In the genomic region with DNA sequence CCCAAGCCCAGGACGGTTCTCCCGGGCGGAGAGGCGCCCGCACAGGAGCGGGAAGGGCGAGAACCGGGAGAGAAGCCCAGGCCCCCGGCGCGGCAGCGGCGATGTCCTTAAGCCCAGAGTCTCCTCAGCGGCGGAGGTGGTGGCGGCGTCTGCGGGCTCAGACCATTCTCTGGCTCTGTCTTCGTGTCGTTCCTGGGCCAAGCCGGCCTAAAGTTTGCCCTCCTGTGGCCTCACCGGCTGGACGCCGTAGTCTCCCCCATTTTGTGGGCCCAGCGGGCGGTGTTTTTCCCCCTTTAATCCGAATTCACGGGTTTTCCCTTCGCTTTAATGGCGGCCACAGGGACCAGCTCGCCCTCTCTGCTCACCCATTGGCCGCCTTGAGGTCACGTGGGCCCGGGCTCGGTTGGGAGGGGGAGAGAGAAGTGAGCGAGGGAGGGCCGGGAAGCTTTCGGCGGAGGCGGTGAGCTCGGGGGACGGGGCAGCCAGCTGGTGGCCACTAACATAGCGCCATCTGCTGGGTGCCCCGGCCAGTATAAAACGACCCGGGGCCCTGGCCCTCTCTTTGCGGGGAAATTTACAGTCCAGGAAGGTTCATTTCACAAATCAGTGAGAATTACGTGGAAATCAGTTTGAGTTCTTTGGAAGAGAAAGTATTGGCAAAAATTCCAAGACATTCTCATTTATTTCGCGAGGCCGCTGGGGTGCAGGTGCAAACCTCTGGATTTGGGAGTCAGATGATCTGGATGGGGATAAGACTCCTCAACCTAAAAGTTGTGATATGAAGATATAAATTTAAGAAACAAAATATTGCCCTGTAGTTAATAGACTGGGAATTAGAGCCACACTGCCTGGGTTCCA, we compare ENCODE assay signal across 8 cellular contexts. TPM values are rescaled to one million over a fixed set of nuclear protein-coding genes. Genes with fewer than 3 reads are reported as not detected.
DNase-seq lines count a peak whose midpoint lies in the region; FAIRE-seq and TF ChIP-seq lines count a peak whose summit lies in the region.

No MANE protein-coding gene starts in this region.

- peaks cover 2% of the 10 kb centered on the region for H3K79me1 ChIP-seq in neuronal stem cell (ENCODE audit: low read depth, low read length)

- H3K27ac ChIP-seq in SJSA1, result peak overlapping the region; percentile 79
- peak overlapping the region; percentile 92 for H3K27ac ChIP-seq in neuronal stem cell (replicated peaks; ENCODE audit: low read length)
- H3K27ac ChIP-seq in subcutaneous abdominal adipose tissue (ENCODE audit: low read depth, low read length), result peak overlapping the region; percentile 98

- WGBS in neuronal stem cell (ENCODE audit: extremely low coverage in 2 of 2, insufficient read length in 2 of 2, insufficient replicate concordance in 1 of 2), 2 donors, result no CpG with 5 or more reads among the region's 51 CpGs

- H3K4me1 Mint-ChIP-seq in activated naive CD4-positive, alpha-beta T cell treated with anti-CD3 and anti-CD28 coated beads for 36 hours (ENCODE audit: low read depth), result peaks cover 28% of the 10 kb centered on the region

- H3K4me3 ChIP-seq in GM06990 (replicated peaks; ENCODE audit: low read depth, low read length) (peak overlapping the region; percentile 99), HFF-Myc (replicated peaks; ENCODE audit: low read depth, low read length) (peak overlapping the region; percentile 96), SJSA1 (peak overlapping the region; percentile 74), neuronal stem cell (ENCODE audit: low read length in 2 of 2) (peak overlapping the region; percentile 96 to 97), subcutaneous abdominal adipose tissue (ENCODE audit: low read depth in 1 of 5, low read length in 5 of 5) (peak overlapping the region; percentile 61 to 98 (median 91))

- no peaks in the 10 kb centered on the region for H3K27me3 Mint-ChIP-seq in activated naive CD4-positive, alpha-beta T cell treated with anti-CD3 and anti-CD28 coated beads for 36 hours (ENCODE audit: low read depth)

- H3K36me3 Mint-ChIP-seq in activated naive CD4-positive, alpha-beta T cell treated with anti-CD3 and anti-CD28 coated beads for 36 hours (ENCODE audit: low read depth), result peaks cover 17% of the 10 kb centered on the region

- no peak overlapping the region for H4K8ac ChIP-seq in neuronal stem cell (ENCODE audit: low read depth, low read length)

- DNase-seq in GM06990 (ENCODE audit: extremely low read depth, insufficient read length) (peak; percentile 96), HFF-Myc (ENCODE audit: extremely low read depth, low read depth) (peak; percentile 85), MV-4-11 (lab: John Stamatoyannopoulos, UW) (peak; percentile 94), SJSA1 (ENCODE audit: low read depth in 1 of 2, low spot score in 2 of 2) (peak; percentile 99 to 100), frontal cortex (ENCODE audit: low spot score in 2 of 2) (peak; percentile 97 to 98), neuronal stem cell (ENCODE audit: low spot score) (peak; percentile 94)
- peak; percentile 99 for DNase-seq in activated naive CD4-positive, alpha-beta T cell treated with anti-CD3 and anti-CD28 coated beads for 36 hours

- H3K4me3 Mint-ChIP-seq in activated naive CD4-positive, alpha-beta T cell treated with anti-CD3 and anti-CD28 coated beads for 36 hours, result peak overlapping the region; percentile 95

- no peaks in the 10 kb centered on the region for H3K9me3 ChIP-seq in SJSA1 (replicated peaks)
- H3K9me3 ChIP-seq in neuronal stem cell (replicated peaks in 1 of 2; ENCODE audit: control insufficient read depth in 2 of 2, insufficient read depth in 1 of 2, low read depth in 1 of 2, low read length in 2 of 2), result no peaks in the 10 kb centered on the region
- no peaks in the 10 kb centered on the region for H3K9me3 ChIP-seq in subcutaneous abdominal adipose tissue (ENCODE audit: control insufficient read depth in 5 of 5, low read length in 5 of 5)

- TF ChIP-seq CTCF in GM06990 (IDR thresholded peaks at IDR 0.05; ENCODE audit: insufficient read depth, low read length, poor library complexity, severe bottlenecking) (peak; percentile 89), HFF-Myc (IDR thresholded peaks at IDR 0.05; ENCODE audit: low read depth, low read length, missing control alignments) (peak; percentile 90)

- H3K4me1 ChIP-seq in SJSA1 (replicated peaks), result peaks cover 15% of the 10 kb centered on the region
- H3K4me1 ChIP-seq in neuronal stem cell (ENCODE audit: control insufficient read depth in 2 of 2, insufficient read depth in 1 of 2, low read depth in 1 of 2, low read length in 2 of 2), result no peaks in the 10 kb centered on the region
- peaks cover 0 to 32% (median 31%) of the 10 kb centered on the region in 5 donors for H3K4me1 ChIP-seq in subcutaneous abdominal adipose tissue (ENCODE audit: control insufficient read depth in 5 of 5, insufficient read depth in 5 of 5, low read length in 5 of 5)

- H3K36me3 ChIP-seq in GM06990 (ENCODE audit: control insufficient read depth, insufficient read depth, low read length) (no peaks in the 10 kb centered on the region; the same call in 1 of the 2 replicates), SJSA1 (peaks cover 29% of the 10 kb centered on the region), neuronal stem cell (replicated peaks in 1 of 2; ENCODE audit: control insufficient read depth in 2 of 2, insufficient read depth in 2 of 2, low read length in 2 of 2) (peaks cover 0 to 24% of the 10 kb centered on the region in 2 donors), subcutaneous abdominal adipose tissue (ENCODE audit: control insufficient read depth in 5 of 5, insufficient read depth in 5 of 5, low read length in 5 of 5) (peaks cover 0 to 5% (median 2%) of the 10 kb centered on the region in 5 donors)

- no peaks in the 10 kb centered on the region for H3K27me3 ChIP-seq in GM06990 (replicated peaks; ENCODE audit: control insufficient read depth, insufficient read depth, low read length)
- no peaks in the 10 kb centered on the region for H3K27me3 ChIP-seq in SJSA1 (replicated peaks)
- H3K27me3 ChIP-seq in neuronal stem cell (ENCODE audit: control insufficient read depth in 3 of 3, insufficient read depth in 3 of 3, low read depth in 1 of 3, low read length in 3 of 3), result peaks cover 0 to 19% (median 0%) of the 10 kb centered on the region in 3 experiments
- no peaks in the 10 kb centered on the region for H3K27me3 ChIP-seq in subcutaneous abdominal adipose tissue (ENCODE audit: control insufficient read depth in 5 of 5, insufficient read depth in 4 of 5, low read length in 5 of 5)

- H4K91ac ChIP-seq in neuronal stem cell (ENCODE audit: low read depth, low read length, poor library complexity), result no peak overlapping the region

- H2BK120ac ChIP-seq in neuronal stem cell (ENCODE audit: low read depth, low read length), result peak overlapping the region; percentile 87

- peak overlapping the region; percentile 34 for H3K23ac ChIP-seq in neuronal stem cell (ENCODE audit: low read depth, low read length, poor library complexity)

- H2BK5ac ChIP-seq in neuronal stem cell (ENCODE audit: low read length), result peak overlapping the region; percentile 99

- FAIRE-seq in frontal cortex (lab: Jason Lieb, UNC), result peak; percentile 19

- no peak overlapping the region for H2BK12ac ChIP-seq in neuronal stem cell (ENCODE audit: low read length)

- H3K4ac ChIP-seq in neuronal stem cell (ENCODE audit: low read length), result no peak overlapping the region

- H3K27ac Mint-ChIP-seq in activated naive CD4-positive, alpha-beta T cell treated with anti-CD3 and anti-CD28 coated beads for 36 hours, result peak overlapping the region; percentile 98

- intact Hi-C loops in activated naive CD4-positive, alpha-beta T cell treated with anti-CD3 and anti-CD28 coated beads for 36 hours (cut with micrococcal nuclease), result loop anchor here (1.0 to 10.0 kb wide), 7 partner anchors 43 to 841 kb away; a partner anchor contains a TSS

- H2AFZ ChIP-seq in neuronal stem cell (ENCODE audit: low read length), result peak overlapping the region; percentile 99

- CTCF ChIA-PET in activated naive CD4-positive, alpha-beta T cell treated with anti-CD3 and anti-CD28 coated beads for 36 hours (lab: Charles Lee), result interaction anchor here (0.7 to 1.5 kb wide), 13 partner anchors 9 to 655 kb away, joined by 3 to 5 read pairs (median 3); a partner anchor contains a TSS

- H2AK5ac ChIP-seq in neuronal stem cell (ENCODE audit: low read depth, low read length), result peak overlapping the region; percentile 81

- H3K18ac ChIP-seq in neuronal stem cell (ENCODE audit: low read length), result peak overlapping the region; percentile 100

- H3K14ac ChIP-seq in neuronal stem cell (ENCODE audit: low read length), result peak overlapping the region; percentile 89

- H3K9ac ChIP-seq in neuronal stem cell (ENCODE audit: low read depth, low read length, poor library complexity) (peak overlapping the region; percentile 98), subcutaneous abdominal adipose tissue (ENCODE audit: low read length in 5 of 5) (peak overlapping the region; percentile 92 to 100 (median 100))

- H3K4me2 ChIP-seq in neuronal stem cell (ENCODE audit: insufficient read depth, low read length, poor library complexity, severe bottlenecking), result peak overlapping the region; percentile 40

- no peak overlapping the region for H2BK15ac ChIP-seq in neuronal stem cell (ENCODE audit: low read length)

- no peaks in the 10 kb centered on the region for H3K9me3 Mint-ChIP-seq in activated naive CD4-positive, alpha-beta T cell treated with anti-CD3 and anti-CD28 coated beads for 36 hours

RNA-seq across cellular contexts. Expression of a gene that starts 0.8 kb away (rescaled TPM):
- total RNA-seq in SJSA1 (2014; rRNA removed; shearing (Covaris generic)), result 26.7 and 47.9 TPM in 2 replicates
- total RNA-seq in activated naive CD4-positive, alpha-beta T cell treated with anti-CD3 and anti-CD28 coated beads for 36 hours, result 10 to 100 TPM; 33.3 to 34.3 TPM
- total RNA-seq in frontal cortex, result 121 TPM
- 16.1 TPM for polyA plus RNA-seq in neuronal stem cell (2013, experiment 1 of 2)
- polyA plus RNA-seq in neuronal stem cell (2013, experiment 2 of 2), result 16.3 TPM

Comparison
In these comparisons a context has a peak if more than half of its experiments do, and no peak if none do; other contexts are left out.
1. Peak in every context shown above with its lines: DNase-seq, H3K4me3 ChIP-seq and H3K27ac ChIP-seq.